1 cellular context compared by ENCODE assay signal in genomic region chr18:57727952-57728807, GRCh38.
TF ChIP-seq lines count a peak whose summit lies in the region.

No MANE protein-coding gene starts in this region.

TF ChIP-seq in HCT116, 20 proteins besides CTCF, POLR2A, EP300 and RAD21 (continued from another document):
- TF ChIP-seq REST (IDR thresholded peaks at IDR 0.05; ENCODE audit: low read depth), result no peak
- TF ChIP-seq EZH2 (IDR thresholded peaks at IDR 0.05), result no peak
- TF ChIP-seq FOSL1 (IDR thresholded peaks at IDR 0.05; ENCODE audit: low read depth), result no peak
